In the genomic region with DNA sequence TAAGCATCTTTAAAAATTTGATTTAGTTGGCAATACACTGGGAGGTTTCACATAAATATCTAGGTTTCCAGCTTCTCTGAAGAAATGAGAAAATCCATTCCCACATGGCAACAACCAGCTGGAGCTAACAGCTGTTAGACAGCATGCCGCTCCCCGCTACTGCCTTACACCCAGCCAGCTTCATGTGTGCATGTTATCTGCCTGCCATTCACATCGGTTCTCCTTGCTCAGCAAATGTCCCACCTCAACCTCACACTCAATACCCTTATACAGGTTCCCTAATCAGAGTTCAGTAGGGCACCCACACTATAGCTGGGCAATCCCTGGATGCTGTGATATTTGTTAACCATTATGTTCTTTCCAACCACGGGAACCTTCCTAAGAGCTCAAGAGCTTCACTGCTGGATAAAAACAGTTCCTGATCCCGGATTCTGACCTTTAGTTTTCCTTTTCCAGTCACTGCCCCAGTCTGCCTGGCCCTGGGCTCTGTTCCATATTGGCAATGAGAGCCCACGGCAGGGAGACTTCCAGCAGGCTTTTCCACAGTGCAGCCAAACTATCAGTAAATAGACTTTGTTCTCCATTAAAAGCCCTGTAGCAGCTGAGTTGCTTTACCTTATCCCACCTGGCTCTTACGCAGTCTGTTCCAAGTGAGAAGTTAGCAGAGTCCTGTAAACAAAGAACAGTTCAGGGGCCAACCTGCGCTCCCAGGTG, we compare ENCODE assay signal across 21 cellular contexts. TPM values are rescaled to one million over a fixed set of nuclear protein-coding genes. Genes with fewer than 3 reads are reported as not detected.
DNase-seq lines count a peak whose midpoint lies in the region; ATAC-seq, FAIRE-seq and TF ChIP-seq lines count a peak whose summit lies in the region.
"Had no signal": no experiment of that assay in that cellular context is flagged by ENCODE, and none has a peak within 500 bp of the region (broad histone marks: within the 10 kb centered on the region; RNA-seq: fewer than 3 reads in every experiment).

No MANE protein-coding gene starts in this region.

- no peaks in the 10 kb centered on the region for H3K27me3 Mint-ChIP-seq in MCF 10A (ENCODE audit: insufficient read depth, unreplicated experiment)

- intact Hi-C loops in MCF 10A (cut with micrococcal nuclease) (no loop called here), breast epithelium (cut with DNase I; ENCODE audit: low total_unique reads) (no loop called here), right lobe of liver (cut with DNase I) (no loop called here), stomach (cut with DNase I; ENCODE audit: low total_unique reads) (no loop called here)

- no peak for TF ChIP-seq CTCF in MCF 10A (IDR thresholded peaks at IDR 0.05; ENCODE audit: unreplicated experiment)
- TF ChIP-seq CTCF in breast epithelium (IDR thresholded peaks at IDR 0.05), result no peak
- no peak for TF ChIP-seq CTCF in bronchial epithelial cell (IDR thresholded peaks at IDR 0.05; ENCODE audit: insufficient read depth, low read length, severe bottlenecking)
- TF ChIP-seq CTCF in right lobe of liver (IDR thresholded peaks at IDR 0.05), result no peak
- no peak for TF ChIP-seq CTCF in stomach (IDR thresholded peaks at IDR 0.05)

- no peaks in the 10 kb centered on the region for H3K27me3 ChIP-seq in breast epithelium
- H3K27me3 ChIP-seq in bronchial epithelial cell (ENCODE audit: control insufficient read depth, insufficient read depth, low read length), result no peaks in the 10 kb centered on the region
- no peaks in the 10 kb centered on the region for H3K27me3 ChIP-seq in right lobe of liver
- no peaks in the 10 kb centered on the region for H3K27me3 ChIP-seq in stomach
- H3K27me3 ChIP-seq: BLaER1, MG63 had no signal

- peaks cover 85% of the 10 kb centered on the region for H3K36me3 Mint-ChIP-seq in MCF 10A (ENCODE audit: insufficient read depth, unreplicated experiment)

- no peaks in the 10 kb centered on the region for H3K9me3 Mint-ChIP-seq in MCF 10A (ENCODE audit: unreplicated experiment)

- no peak overlapping the region for H3K27ac Mint-ChIP-seq in MCF 10A (ENCODE audit: low read depth, unreplicated experiment)
- H3K27ac Mint-ChIP-seq: CD8-positive, alpha-beta T cell had no signal

- peak; percentile 94 to 97 (median 95) for ATAC-seq in right lobe of liver
- ATAC-seq in GM18861 (IDR thresholded peaks at IDR 0.05; ENCODE audit: unreplicated experiment), result no peak
- ATAC-seq in GM18858 (IDR thresholded peaks at IDR 0.05; ENCODE audit: unreplicated experiment), result no peak
- ATAC-seq: CD8-positive, alpha-beta T cell had no signal

- H3K27ac ChIP-seq in breast epithelium (no peak overlapping the region), right lobe of liver (peak overlapping the region in 2 of 3 donors; percentile 58 to 78), stomach (peak overlapping the region; percentile 36 to 67 (median 59))
- H3K27ac ChIP-seq: BLaER1 had no signal

- BruUV-seq in MCF 10A (replicated peaks; lab: Mats Ljungman, UMichigan), result TSS peak; percentile 7

- POLR2A ChIA-PET in MCF 10A (lab: Yijun Ruan, JAX), result no interaction called here

- CTCF ChIA-PET in MCF 10A (lab: Yijun Ruan, JAX), result interaction anchor here (0.6 to 2.0 kb wide), 6 partner anchors 9 to 621 kb away, joined by 3 to 9 read pairs (median 4); no protein-coding TSS in a partner anchor

- no peak for TF ChIP-seq EP300 in stomach (IDR thresholded peaks at IDR 0.05)

- DNase-seq in MCF 10A (ENCODE audit: unreplicated experiment) (no peak), breast epithelium (ENCODE audit: low spot score in 2 of 2) (no peak), bronchial epithelial cell (ENCODE audit: low read depth) (no peak), right lobe of liver (peak; percentile 54 to 82 (median 80)), stomach (peak; percentile 76)
- no peak for DNase-seq in central memory CD4-positive, alpha-beta T cell
- DNase-seq: CD8-positive, alpha-beta T cell; DND-41; MG63; NCI-H1105; NCI-H187 treated with DMSO at 0.1 percent for 48 hours; NCI-H345; NCI-H526 treated with DMSO at 0.1 percent for 48 hours; SIG-M5 had no signal

- WGBS in right lobe of liver (ENCODE audit: insufficient coverage, low coverage, low lambda C conversion rate, missing lambda C conversion rate), result 23% methylated on average over 7 of the region's 8 CpGs
- WGBS in stomach, 5 donors, result 32 to 57% (median 54%) methylated on average over 8 of the region's 8 CpGs

- H3K4me1 Mint-ChIP-seq in MCF 10A (ENCODE audit: insufficient read depth, unreplicated experiment), result no peaks in the 10 kb centered on the region

- H3K4me3 Mint-ChIP-seq in MCF 10A (ENCODE audit: unreplicated experiment), result no peak overlapping the region
- H3K4me3 Mint-ChIP-seq: CD8-positive, alpha-beta T cell had no signal

- H3K4me3 ChIP-seq in breast epithelium (no peak overlapping the region), bronchial epithelial cell (ENCODE audit: low read depth, low read length) (no peak overlapping the region), right lobe of liver (peak overlapping the region in 1 of 3 donors; percentile 13), stomach (no peak overlapping the region)
- H3K4me3 ChIP-seq: BLaER1, MG63 had no signal

- no peaks in the 10 kb centered on the region for H3K4me1 ChIP-seq in breast epithelium
- peaks cover 0 to 22% (median 4%) of the 10 kb centered on the region in 4 donors for H3K4me1 ChIP-seq in right lobe of liver
- H3K4me1 ChIP-seq in stomach, result peaks cover 0 to 28% (median 8%) of the 10 kb centered on the region in 4 donors
- H3K4me1 ChIP-seq: BLaER1 had no signal

- H3K9me3 ChIP-seq in breast epithelium (no peaks in the 10 kb centered on the region), right lobe of liver (no peaks in the 10 kb centered on the region), stomach (no peaks in the 10 kb centered on the region)
- H3K9me3 ChIP-seq: MG63 had no signal

- TF ChIP-seq POLR2A in breast epithelium (IDR thresholded peaks at IDR 0.05) (no peak), right lobe of liver (IDR thresholded peaks at IDR 0.05) (no peak), stomach (IDR thresholded peaks at IDR 0.05) (no peak)

- H3K36me3 ChIP-seq in breast epithelium (peaks cover 10% of the 10 kb centered on the region), bronchial epithelial cell (ENCODE audit: control insufficient read depth, insufficient read depth, low read length) (peaks cover 11% of the 10 kb centered on the region), right lobe of liver (peaks cover 0 to 35% (median 6%) of the 10 kb centered on the region in 4 donors), stomach (peaks cover 62 to 99% (median 92%) of the 10 kb centered on the region in 4 donors)

- FAIRE-seq in bronchial epithelial cell (lab: Jason Lieb, UNC), result peak; percentile 18
- FAIRE-seq: D721Med, G401.6, GM18507, H54 had no signal

RNA-seq across cellular contexts. Expression of a gene that starts 8.6 kb away (rescaled TPM):
- total RNA-seq in MCF 10A (2022) (19.4 and 26.7 TPM in 2 replicates), breast epithelium (10 to 100 TPM; 21.4 to 29.1 (median 27.5) TPM), bronchial epithelial cell (23.6 and 47.9 TPM in 2 replicates), right lobe of liver (10 to 100 TPM; 12.8 to 18.5 (median 14.2) TPM), stomach (10 to 100 TPM; 22.8 to 63.4 (median 31.6) TPM)
- 10 to 100 TPM; 16.8 to 27.2 (median 17.8) TPM for polyA plus RNA-seq in stomach

RNA-seq across cellular contexts. Expression of a gene that starts 8.8 kb away (rescaled TPM):
- 8.3 and 13.4 TPM in 2 replicates for total RNA-seq in MCF 10A (2022)
- 10 to 100 TPM; 14.4 to 19.0 (median 18.7) TPM for total RNA-seq in breast epithelium
- total RNA-seq in bronchial epithelial cell, result 15.5 and 15.8 TPM in 2 replicates
- 1 to 10 TPM; 4.6 to 8.3 (median 5.8) TPM for total RNA-seq in right lobe of liver
- total RNA-seq in stomach, result 10 to 100 TPM in 4 of 5 donors, 1 to 10 TPM in 1; 7.6 to 50.7 (median 37.4) TPM
- 10 to 100 TPM in 2 of 3 donors, 1 to 10 TPM in 1; 6.9 to 25.8 (median 16.5) TPM for polyA plus RNA-seq in stomach

Comparison
In these comparisons a context has a peak if more than half of its experiments do, and no peak if none do; other contexts are left out.
1. DNase-seq: peak in right lobe of liver (3 of 3) and stomach (single experiment); none in MCF 10A (single experiment), breast epithelium (0 of 2), bronchial epithelial cell (single experiment) and central memory CD4-positive, alpha-beta T cell (single experiment).
2. H3K27ac ChIP-seq: peak in right lobe of liver (2 of 3) and stomach (5 of 5); none in breast epithelium (0 of 2).
3. ATAC-seq: peak in right lobe of liver (4 of 4); none in GM18861 (single experiment) and GM18858 (single experiment).